Comparison of ENCODE assay signal across 23 cellular contexts in the genomic region with DNA sequence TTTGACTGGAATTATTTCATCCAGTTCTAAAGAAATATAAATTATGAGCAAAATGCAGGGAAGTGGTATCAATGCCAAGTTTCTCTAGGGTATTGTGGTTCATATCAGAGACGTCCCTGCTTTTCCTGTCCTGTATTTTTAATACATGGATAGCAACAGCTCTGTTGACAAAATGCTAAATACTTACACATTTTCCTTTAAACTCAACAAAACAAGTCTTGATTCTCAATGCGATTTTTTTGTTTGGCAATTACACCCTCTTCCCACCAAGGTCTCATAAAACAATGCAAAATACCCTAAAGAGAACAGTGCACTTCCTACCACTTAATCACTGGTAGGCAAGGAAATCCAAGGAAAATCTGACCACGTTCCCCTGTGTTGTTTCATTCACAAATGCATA.
"Had no signal": no experiment of that assay in that cellular context is flagged by ENCODE, and none has a peak within 500 bp of the region (broad histone marks: within the 10 kb centered on the region; RNA-seq: fewer than 3 reads in every experiment).

No MANE protein-coding gene starts in this region.

- H3K9me3 Mint-ChIP-seq: activated naive CD4-positive, alpha-beta T cell treated with anti-CD3 and anti-CD28 coated beads, Interleukin-2, amount 50 U/mL, for 24 hours; activated naive CD8-positive, alpha-beta T cell treated with anti-CD3 and anti-CD28 coated beads, Interleukin-2, amount 50 U/mL, for 24 hours; activated T-helper 2 cell treated with anti-CD3 and anti-CD28 coated beads, Interferon-gamma antibody, Interleukin-2, Interleukin-4, amounts not matched to agents 10 μg/mL and 5 μg/mL and 100 μg/mL, durations not matched to agents 14 hours and 24 hours and 36 hours; central memory CD8-positive, alpha-beta T cell; effector memory CD8-positive, alpha-beta T cell; naive B cell; neural progenitor cell had no signal

- H3K27me3 ChIP-seq: esophagus muscularis mucosa, foreskin keratinocyte, neural progenitor cell, testis, transverse colon had no signal

- H3K9me3 ChIP-seq: esophagus muscularis mucosa, testis, transverse colon had no signal

- H3K36me3 Mint-ChIP-seq: activated CD8-positive, alpha-beta memory T cell treated with anti-CD3 and anti-CD28 coated beads, Interleukin-2, amount 10 ng/mL, durations not matched to agents 7 days and 5 days; activated naive CD4-positive, alpha-beta T cell treated with anti-CD3 and anti-CD28 coated beads, Interleukin-2, amount 50 U/mL, for 24 hours; naive B cell had no signal

- H3K27me3 Mint-ChIP-seq: activated CD4-positive, alpha-beta T cell treated with anti-CD3 and anti-CD28 coated beads for 36 hours; activated naive CD4-positive, alpha-beta T cell treated with anti-CD3 and anti-CD28 coated beads, Interleukin-2, amount 50 U/mL, for 24 hours; activated naive CD8-positive, alpha-beta T cell treated with anti-CD3 and anti-CD28 coated beads, Interleukin-2, amount 50 U/mL, for 24 hours; naive B cell had no signal

- H2AFZ ChIP-seq: neural progenitor cell had no signal

- DNase-seq: activated CD4-positive, alpha-beta T cell treated with anti-CD3 and anti-CD28 coated beads for 36 hours; activated CD4-positive, CD25-positive, alpha-beta regulatory T cell; activated CD8-positive, alpha-beta memory T cell treated with anti-CD3 and anti-CD28 coated beads, Interleukin-2, amount 10 ng/mL, durations not matched to agents 7 days and 5 days; activated CD8-positive, alpha-beta T cell treated with anti-CD3 and anti-CD28 coated beads, Interleukin-2, amount 10 ng/mL, durations not matched to agents 7 days and 5 days; activated naive CD8-positive, alpha-beta T cell treated with anti-CD3 and anti-CD28 coated beads, Interleukin-2, amount 50 U/mL, for 24 hours; activated T-cell treated with anti-CD3 and anti-CD28 coated beads, Interleukin-2, amount 50 U/mL, for 48 hours; amygdala; effector memory CD8-positive, alpha-beta T cell; foreskin keratinocyte; left ventricle myocardium superior; mammary epithelial cell; naive B cell; occipital lobe; right cardiac atrium; stimulated activated CD4-positive, alpha-beta T cell treated with anti-CD3 and anti-CD28 coated beads, Interleukin-2, amount 100 ng/mL, for 48 hours; stimulated activated naive CD4-positive, alpha-beta T cell treated with Interleukin-2 at 50 U/mL for 16 hours; testis; transverse colon had no signal

- ATAC-seq: activated CD4-positive, alpha-beta T cell treated with anti-CD3 and anti-CD28 coated beads for 36 hours; activated CD8-positive, alpha-beta memory T cell treated with anti-CD3 and anti-CD28 coated beads, Interleukin-2, amount 10 ng/mL, durations not matched to agents 7 days and 5 days; activated CD8-positive, alpha-beta T cell treated with anti-CD3 and anti-CD28 coated beads, Interleukin-2, amount 10 ng/mL, durations not matched to agents 7 days and 5 days; activated naive CD8-positive, alpha-beta T cell treated with anti-CD3 and anti-CD28 coated beads, Interleukin-2, amount 50 U/mL, for 24 hours; effector memory CD8-positive, alpha-beta T cell; foreskin keratinocyte; left ventricle myocardium superior had no signal

- H3K27ac ChIP-seq: esophagus muscularis mucosa, foreskin keratinocyte, neural progenitor cell, transverse colon had no signal

- H3K4me3 ChIP-seq: esophagus muscularis mucosa, neural progenitor cell, testis, transverse colon had no signal

- H3K27ac Mint-ChIP-seq: activated CD4-positive, alpha-beta T cell treated with anti-CD3 and anti-CD28 coated beads for 36 hours; activated CD8-positive, alpha-beta memory T cell treated with anti-CD3 and anti-CD28 coated beads, Interleukin-2, amount 10 ng/mL, durations not matched to agents 7 days and 5 days; activated CD8-positive, alpha-beta T cell treated with anti-CD3 and anti-CD28 coated beads, Interleukin-2, amount 10 ng/mL, durations not matched to agents 7 days and 5 days; activated naive CD4-positive, alpha-beta T cell treated with anti-CD3 and anti-CD28 coated beads, Interleukin-2, amount 50 U/mL, for 24 hours; activated naive CD8-positive, alpha-beta T cell treated with anti-CD3 and anti-CD28 coated beads, Interleukin-2, amount 50 U/mL, for 24 hours; activated T-helper 2 cell treated with anti-CD3 and anti-CD28 coated beads, Interferon-gamma antibody, Interleukin-2, Interleukin-4, amounts not matched to agents 10 μg/mL and 5 μg/mL and 100 μg/mL, durations not matched to agents 14 hours and 24 hours and 36 hours; effector memory CD8-positive, alpha-beta T cell; naive B cell; neural progenitor cell had no signal

- H3K9ac ChIP-seq: neural progenitor cell had no signal

- H3K4me2 ChIP-seq: neural progenitor cell had no signal

- H3K4me1 ChIP-seq: neural progenitor cell, testis, transverse colon had no signal

- H3K4me1 Mint-ChIP-seq: activated CD4-positive, alpha-beta T cell treated with anti-CD3 and anti-CD28 coated beads for 36 hours; activated CD8-positive, alpha-beta memory T cell treated with anti-CD3 and anti-CD28 coated beads, Interleukin-2, amount 10 ng/mL, durations not matched to agents 7 days and 5 days; activated naive CD4-positive, alpha-beta T cell treated with anti-CD3 and anti-CD28 coated beads, Interleukin-2, amount 50 U/mL, for 24 hours; activated naive CD8-positive, alpha-beta T cell treated with anti-CD3 and anti-CD28 coated beads, Interleukin-2, amount 50 U/mL, for 24 hours; central memory CD8-positive, alpha-beta T cell; naive B cell; neural progenitor cell had no signal

- H3K4me3 Mint-ChIP-seq: activated CD4-positive, alpha-beta T cell treated with anti-CD3 and anti-CD28 coated beads for 36 hours; activated CD8-positive, alpha-beta memory T cell treated with anti-CD3 and anti-CD28 coated beads, Interleukin-2, amount 10 ng/mL, durations not matched to agents 7 days and 5 days; activated CD8-positive, alpha-beta T cell treated with anti-CD3 and anti-CD28 coated beads, Interleukin-2, amount 10 ng/mL, durations not matched to agents 7 days and 5 days; activated naive CD4-positive, alpha-beta T cell treated with anti-CD3 and anti-CD28 coated beads, Interleukin-2, amount 50 U/mL, for 24 hours; activated naive CD8-positive, alpha-beta T cell treated with anti-CD3 and anti-CD28 coated beads, Interleukin-2, amount 50 U/mL, for 24 hours; central memory CD8-positive, alpha-beta T cell; effector memory CD8-positive, alpha-beta T cell; naive B cell; neural progenitor cell had no signal
